Comparison of ENCODE assay signal across 1 cellular context in genomic region chr3:155963557-155963956, GRCh38.
TF ChIP-seq lines count a peak whose summit lies in the region.

No MANE protein-coding gene starts in this region.

TF ChIP-seq in SK-N-SH treated with all-trans-retinoic acid at 6 μM for 48 hours, 23 proteins besides CTCF, POLR2A, EP300 and RAD21 (continued from another document):
- TF ChIP-seq BACH2 (CRISPR knock-in tag; IDR thresholded peaks at IDR 0.05; ENCODE audit: borderline replicate concordance) (no peak), TCF4 (CRISPR knock-in tag; IDR thresholded peaks at IDR 0.05; ENCODE audit: borderline replicate concordance) (no peak), ESRRG (CRISPR knock-in tag; IDR thresholded peaks at IDR 0.05) (no peak), CSDC2 (CRISPR knock-in tag; IDR thresholded peaks at IDR 0.05) (no peak), POU6F1 (CRISPR knock-in tag; IDR thresholded peaks at IDR 0.05; ENCODE audit: borderline replicate concordance, low read depth) (no peak), ZNF565 (CRISPR knock-in tag; conservative IDR thresholded peaks at IDR 0.05; ENCODE audit: low read depth) (no peak), CREB5 (CRISPR knock-in tag; IDR thresholded peaks at IDR 0.05; ENCODE audit: low read depth) (no peak), ARNTL (CRISPR knock-in tag; IDR thresholded peaks at IDR 0.05; ENCODE audit: borderline replicate concordance, low read depth) (no peak), GLIS3 (CRISPR knock-in tag; IDR thresholded peaks at IDR 0.05) (no peak), SNAI2 (CRISPR knock-in tag; IDR thresholded peaks at IDR 0.05) (no peak), ISL1 (CRISPR knock-in tag; IDR thresholded peaks at IDR 0.05) (no peak), ZC3H10 (CRISPR knock-in tag; IDR thresholded peaks at IDR 0.05) (no peak)
